In genomic region chr14:20680363-20680762, GRCh38 we compare ENCODE assay signal across 1 cellular context.
TF ChIP-seq lines count a peak whose summit lies in the region.

No MANE protein-coding gene starts in this region.

TF ChIP-seq in H1, 55 proteins besides CTCF, POLR2A, EP300 and RAD21:
- TF ChIP-seq CBX5 (IDR thresholded peaks at IDR 0.05; ENCODE audit: low read depth, low read length) = no peak
- no peak for TF ChIP-seq SP4 (IDR thresholded peaks at IDR 0.05; ENCODE audit: low read length)
- TF ChIP-seq ATF2 (IDR thresholded peaks at IDR 0.05; ENCODE audit: low read length) = no peak
- TF ChIP-seq KDM4A (IDR thresholded peaks at IDR 0.05; ENCODE audit: low read depth, low read length, severe bottlenecking) = no peak
- TF ChIP-seq CBX8 (IDR thresholded peaks at IDR 0.05; ENCODE audit: borderline replicate concordance, low read depth, low read length) = no peak
- no peak for TF ChIP-seq MAFK (IDR thresholded peaks at IDR 0.05; ENCODE audit: low read depth, low read length)
- TF ChIP-seq NANOG (IDR thresholded peaks at IDR 0.05; ENCODE audit: insufficient read depth, low read depth, low read length, poor library complexity, severe bottlenecking) = no peak
TF ChIP-seq in H1: peak in this region for 0.
